Comparison of ENCODE assay signal across 9 cellular contexts in genomic region chr19:41575998-41576397, GRCh38. TPM values are rescaled to one million over a fixed set of nuclear protein-coding genes. Genes with fewer than 3 reads are reported as not detected.
DNase-seq lines count a peak whose midpoint lies in the region; ATAC-seq and TF ChIP-seq lines count a peak whose summit lies in the region.
"Had no signal": no experiment of that assay in that cellular context is flagged by ENCODE, and none has a peak within 500 bp of the region (broad histone marks: within the 10 kb centered on the region; RNA-seq: fewer than 3 reads in every experiment).

CEACAM21 (plus strand) TSS chr19:41576166; CDS start chr19:41576275, 109 bp downstream.

- H3K4me3 Mint-ChIP-seq in natural killer cell (peak within 1 kb of the TSS; percentile 62), Caco-2 (ENCODE audit: unreplicated experiment) (no peak within 1 kb of the TSS)

- TF ChIP-seq CTCF in OCI-LY1 (IDR thresholded peaks at IDR 0.05; ENCODE audit: low read length), result no peak
- TF ChIP-seq CTCF in natural killer cell (IDR thresholded peaks at IDR 0.05), result no peak
- TF ChIP-seq CTCF in Caco-2 (IDR thresholded peaks at IDR 0.05; ENCODE audit: insufficient read depth in 1 of 2, low read depth in 1 of 2, low read length in 1 of 2, severe bottlenecking in 1 of 2, unreplicated experiment in 1 of 2), result no peak

- peak within 1 kb of the TSS; percentile 35; the same call in 1 of the 2 replicates for H3K4me2 ChIP-seq in OCI-LY1 (ENCODE audit: low read length)

- peak within 1 kb of the TSS; percentile 5; the same call in 1 of the 2 replicates for H3K9ac ChIP-seq in OCI-LY1 (ENCODE audit: low read length)

- peaks cover 16 to 21% of the 10 kb centered on the region in 2 donors for H3K4me1 Mint-ChIP-seq in natural killer cell
- H3K4me1 Mint-ChIP-seq in Caco-2 (ENCODE audit: low read depth, unreplicated experiment), result no peaks in the 10 kb centered on the region

- peak; percentile 63 for ATAC-seq in GM19397 (IDR thresholded peaks at IDR 0.05; ENCODE audit: unreplicated experiment)
- peak; percentile 80 to 87 (median 83) for ATAC-seq in natural killer cell
- no peak for ATAC-seq in GM18868 (IDR thresholded peaks at IDR 0.05; ENCODE audit: unreplicated experiment)

- H3K9me3 ChIP-seq in OCI-LY1 (ENCODE audit: low read length), result no peaks in the 10 kb centered on the region
- peaks cover 8% of the 10 kb centered on the region for H3K9me3 ChIP-seq in Caco-2

- H3K9me3 Mint-ChIP-seq in natural killer cell (no peaks in the 10 kb centered on the region), Caco-2 (ENCODE audit: unreplicated experiment) (peaks cover 10% of the 10 kb centered on the region)

- no peaks in the 10 kb centered on the region for H3F3A ChIP-seq in OCI-LY1 (ENCODE audit: insufficient read depth, low read length)

- POLR2A ChIA-PET in Caco-2 (lab: Charles Lee), result no interaction called here

- H3K27ac ChIP-seq in OCI-LY1 (ENCODE audit: low read depth, low read length, poor library complexity, severe bottlenecking), result no peak within 1 kb of the TSS

- H4K20me1 ChIP-seq in OCI-LY1 (ENCODE audit: insufficient read depth, low read length), result no peaks in the 10 kb centered on the region

- intact Hi-C loops in natural killer cell (cut with micrococcal nuclease) (no loop called here), Caco-2 (cut with micrococcal nuclease; ENCODE audit: unreplicated experiment) (no loop called here)

- CTCF ChIA-PET in Caco-2 (lab: Charles Lee), result no interaction called here

- H3K27me3 Mint-ChIP-seq in natural killer cell (ENCODE audit: low read depth in 2 of 2) (no peaks in the 10 kb centered on the region), Caco-2 (ENCODE audit: insufficient read depth, unreplicated experiment) (peaks cover 2% of the 10 kb centered on the region)

- H3K79me2 ChIP-seq in OCI-LY1 (ENCODE audit: insufficient read depth, low read length), result no peaks in the 10 kb centered on the region

- peak; percentile 57 for DNase-seq in activated naive CD4-positive, alpha-beta T cell treated with anti-CD3 and anti-CD28 coated beads, Interleukin-2, amount 50 U/mL, for 16 hours
- DNase-seq in natural killer cell, result no peak
- DNase-seq in NCI-H446 treated with DMSO at 0.1 percent for 48 hours (lab: John Stamatoyannopoulos, UW), result no peak
- no peak for DNase-seq in hepatic stellate cell (ENCODE audit: low spot score)
- DNase-seq in Caco-2, result no peak

- no peaks in the 10 kb centered on the region; the same call in 1 of the 2 replicates for H3K27me3 ChIP-seq in OCI-LY1 (ENCODE audit: insufficient read depth, low read length)
- no peaks in the 10 kb centered on the region for H3K27me3 ChIP-seq in Caco-2 (replicated peaks; ENCODE audit: control insufficient read depth, insufficient read depth, low read length)

- no peaks in the 10 kb centered on the region; the same call in 1 of the 2 replicates for H3K36me3 ChIP-seq in OCI-LY1 (ENCODE audit: insufficient read depth, low read length)
- no peaks in the 10 kb centered on the region for H3K36me3 ChIP-seq in Caco-2 (ENCODE audit: control insufficient read depth, insufficient read depth, low read length)

- H3K4me1 ChIP-seq in OCI-LY1 (ENCODE audit: insufficient read depth, low read length, severe bottlenecking) (peaks cover 7% of the 10 kb centered on the region), Caco-2 (no peaks in the 10 kb centered on the region)

- H3K27ac Mint-ChIP-seq in natural killer cell (peak within 1 kb of the TSS; percentile 53 to 82), Caco-2 (ENCODE audit: unreplicated experiment) (no peak within 1 kb of the TSS)

- H3K36me3 Mint-ChIP-seq in natural killer cell, result peaks cover 12% of the 10 kb centered on the region
- no peaks in the 10 kb centered on the region for H3K36me3 Mint-ChIP-seq in Caco-2 (ENCODE audit: insufficient read depth, unreplicated experiment)

- no peak within 1 kb of the TSS for H2AFZ ChIP-seq in OCI-LY1 (ENCODE audit: low read length)

- BruUV-seq in Caco-2 (replicated peaks; lab: Mats Ljungman, UMichigan), result no TSS peak

- H3K9me2 ChIP-seq in OCI-LY1 (ENCODE audit: low read depth, low read length), result no peaks in the 10 kb centered on the region

- peak within 1 kb of the TSS; percentile 23 for H3K4me3 ChIP-seq in OCI-LY1 (ENCODE audit: low read depth, low read length, poor library complexity, severe bottlenecking)
- H3K4me3 ChIP-seq in Caco-2 (ENCODE audit: low read depth, low read length), result no peak within 1 kb of the TSS

RNA-seq across cellular contexts. Expression of gene CEACAM21, which starts in this region (rescaled TPM):
- total RNA-seq in natural killer cell (10 to 100 TPM; 26.8 to 46.6 (median 33.6) TPM), Caco-2 (2022) (not detected in 2 replicates)
- total RNA-seq: M059J had no signal

Comparison
In these comparisons a context has a peak if more than half of its experiments do, and no peak if none do; other contexts are left out.
1. RNA of gene CEACAM21 (total RNA-seq): 26.8 to 46.6 TPM in natural killer cell; not detected in Caco-2; every median in the first group is over 10 times any median in the second.